Comparison of ENCODE assay signal across 33 cellular contexts in genomic region chr6:3587660-3588059, GRCh38.
DNase-seq lines count a peak whose midpoint lies in the region; ATAC-seq, FAIRE-seq and TF ChIP-seq lines count a peak whose summit lies in the region.
"Had no signal": no experiment of that assay in that cellular context is flagged by ENCODE, and none has a peak within 500 bp of the region (broad histone marks: within the 10 kb centered on the region; RNA-seq: fewer than 3 reads in every experiment).

No MANE protein-coding gene starts in this region.

- H3K79me1 ChIP-seq in trophoblast cell (ENCODE audit: low read length): no peaks in the 10 kb centered on the region

- H2BK12ac ChIP-seq in trophoblast cell (ENCODE audit: low read length): no peak overlapping the region

- H3K36me3 ChIP-seq in HepG2 (replicated peaks in 1 of 2; ENCODE audit: control insufficient read depth in 1 of 2, insufficient read depth in 2 of 2, low read length in 2 of 2): no peaks in the 10 kb centered on the region
- H3K36me3 ChIP-seq in right lobe of liver: no peaks in the 10 kb centered on the region
- no peaks in the 10 kb centered on the region for H3K36me3 ChIP-seq in trophoblast cell (ENCODE audit: control insufficient read depth in 1 of 2, insufficient read depth in 2 of 2, low read length in 2 of 2)
- H3K36me3 ChIP-seq: BE2C; BLaER1; BLaER1 treated with 17β-estradiol and CSF1 and Interleukin-3, amounts not matched to agents 10 nM and 100 nM had no signal

- no peak for FAIRE-seq in HepG2 (lab: Jason Lieb, UNC)
- FAIRE-seq: A204.1, A549, D721Med had no signal

- POLR2A ChIA-PET in HepG2 (lab: Yijun Ruan, JAX): no interaction called here

- no peak overlapping the region for H2BK120ac ChIP-seq in trophoblast cell (ENCODE audit: insufficient read depth, low read length, poor library complexity)

- H2AK5ac ChIP-seq in trophoblast cell (ENCODE audit: low read length): no peak overlapping the region

- TF ChIP-seq EP300 in HepG2 (IDR thresholded peaks at IDR 0.05; ENCODE audit: low read depth in 2 of 2, low read length in 2 of 2): no peak
- no peak for TF ChIP-seq EP300 in HepG2 (CRISPR knock-in tag; IDR thresholded peaks at IDR 0.05; ENCODE audit: borderline replicate concordance)

- H3K4me2 ChIP-seq in HepG2 (ENCODE audit: low read depth, low read length) (no peak overlapping the region), trophoblast cell (ENCODE audit: low read length) (no peak overlapping the region)
- H3K4me2 ChIP-seq: A549; BLaER1; BLaER1 treated with 17β-estradiol and CSF1 and Interleukin-3, amounts not matched to agents 10 nM and 100 nM had no signal

- H3K27me3 ChIP-seq in HepG2 (ENCODE audit: control insufficient read depth in 1 of 2, insufficient read depth in 2 of 2, low read length in 2 of 2): peaks cover 0 to 14% of the 10 kb centered on the region in 2 experiments; a peak in 2 of 5 replicates
- no peaks in the 10 kb centered on the region for H3K27me3 ChIP-seq in right lobe of liver
- no peaks in the 10 kb centered on the region for H3K27me3 ChIP-seq in trophoblast cell (ENCODE audit: insufficient read depth, low read length)
- H3K27me3 ChIP-seq: BE2C; BLaER1; BLaER1 treated with 17β-estradiol and CSF1 and Interleukin-3, amounts not matched to agents 10 nM and 100 nM had no signal

- no peak overlapping the region for H4K91ac ChIP-seq in trophoblast cell (ENCODE audit: low read depth, low read length)

- no peak overlapping the region for H3K9ac ChIP-seq in HepG2 (ENCODE audit: insufficient read depth, low read depth, low read length)
- H3K9ac ChIP-seq in trophoblast cell (ENCODE audit: low read length): no peak overlapping the region
- H3K9ac ChIP-seq: BLaER1; BLaER1 treated with 17β-estradiol and CSF1 and Interleukin-3, amounts not matched to agents 10 nM and 100 nM had no signal

- H3K4me3 ChIP-seq in HepG2 (replicated peaks in 1 of 3; ENCODE audit: insufficient read depth in 1 of 3, low read depth in 2 of 3, low read length in 3 of 3) (no peak overlapping the region), right lobe of liver (no peak overlapping the region), coronary artery (no peak overlapping the region), trophoblast cell (ENCODE audit: low read depth, low read length) (no peak overlapping the region)
- H3K4me3 ChIP-seq: A549; BLaER1; BLaER1 treated with 17β-estradiol and CSF1 and Interleukin-3, amounts not matched to agents 10 nM and 100 nM had no signal

- intact Hi-C loops in HepG2 (cut with micrococcal nuclease; ENCODE audit: unreplicated experiment): no loop called here
- intact Hi-C loops in right lobe of liver (cut with DNase I): no loop called here

- no peaks in the 10 kb centered on the region for H3K9me3 ChIP-seq in HepG2 (ENCODE audit: low read length)
- no peaks in the 10 kb centered on the region for H3K9me3 ChIP-seq in right lobe of liver
- H3K9me3 ChIP-seq in trophoblast cell (ENCODE audit: insufficient read depth, low read depth, low read length): no peaks in the 10 kb centered on the region
- H3K9me3 ChIP-seq: A549, BE2C had no signal

- H4K12ac ChIP-seq in trophoblast cell (ENCODE audit: low read depth, low read length): no peak overlapping the region

- TF ChIP-seq POLR2A in HepG2 (IDR thresholded peaks at IDR 0.05; ENCODE audit: insufficient read depth in 1 of 2, low read depth in 2 of 2, low read length in 2 of 2) (no peak), right lobe of liver (IDR thresholded peaks at IDR 0.05) (no peak)

- TF ChIP-seq CTCF in HepG2 (CRISPR knock-in tag; IDR thresholded peaks at IDR 0.05): no peak
- no peak for TF ChIP-seq CTCF in right lobe of liver (IDR thresholded peaks at IDR 0.05)
- TF ChIP-seq CTCF in coronary artery (IDR thresholded peaks at IDR 0.05): no peak

- ATAC-seq in HepG2: no peak
- no peak for ATAC-seq in right lobe of liver
- ATAC-seq: A549; CD8-positive, alpha-beta T cell had no signal

- TF ChIP-seq RAD21 in HepG2 (CRISPR knock-in tag; IDR thresholded peaks at IDR 0.05): no peak

- no peak overlapping the region for H3K14ac ChIP-seq in trophoblast cell (ENCODE audit: low read length)

- no peak overlapping the region for H3K27ac ChIP-seq in HepG2 (ENCODE audit: extremely low read length, insufficient read depth, low read length)
- H3K27ac ChIP-seq in right lobe of liver: no peak overlapping the region
- H3K27ac ChIP-seq in coronary artery: no peak overlapping the region
- H3K27ac ChIP-seq in trophoblast cell (ENCODE audit: low read depth, low read length): no peak overlapping the region
- H3K27ac ChIP-seq: 22Rv1; BLaER1; BLaER1 treated with 17β-estradiol and CSF1 and Interleukin-3, amounts not matched to agents 10 nM and 100 nM; C4-2B had no signal

- no TSS peak for BruUV-seq in HepG2 (replicated peaks; lab: Mats Ljungman, UMichigan)

- no peaks in the 10 kb centered on the region for H4K20me1 ChIP-seq in HepG2 (ENCODE audit: insufficient read depth, low read length)
- H4K20me1 ChIP-seq: BLaER1; BLaER1 treated with 17β-estradiol and CSF1 and Interleukin-3, amounts not matched to agents 10 nM and 100 nM had no signal

- H2BK5ac ChIP-seq in trophoblast cell (ENCODE audit: low read depth, low read length, poor library complexity): no peak overlapping the region

- CTCF ChIA-PET in HepG2 (lab: Yijun Ruan, JAX; ENCODE audit: low intra/inter-chr PET ratio, low total read pairs): no interaction called here

- H3K4me1 ChIP-seq in HepG2 (ENCODE audit: insufficient read depth, low read length) (no peaks in the 10 kb centered on the region), right lobe of liver (no peaks in the 10 kb centered on the region), trophoblast cell (ENCODE audit: control insufficient read depth in 1 of 2, insufficient read depth in 2 of 2, low read length in 2 of 2) (no peaks in the 10 kb centered on the region)
- H3K4me1 ChIP-seq: BE2C had no signal

- DNase-seq in HepG2 (ENCODE audit: low spot score) (no peak), right lobe of liver (no peak), coronary artery (ENCODE audit: low spot score) (peak; percentile 4), trophoblast cell (peak; percentile 23 to 54), NCI-H2029 (lab: John Stamatoyannopoulos, UW) (no peak), NOMO-1 treated with dmso at 0.1 percent for 144 hours (lab: John Stamatoyannopoulos, UW; ENCODE audit: unreplicated experiment) (no peak)
- DNase-seq: 8988T; ACHN; AML-193; BE2C; C1 segment of cervical spinal cord; Caco-2; Calu3; CD4-positive, alpha-beta memory T cell; CD4-positive, alpha-beta T cell; CD4-positive, CD25-positive, alpha-beta regulatory T cell; CD8-positive, alpha-beta memory T cell; CD8-positive, alpha-beta T cell; COR-L47; DMS 273 treated with DMSO at 0.1 percent for 48 hours; DMS153; DMS53; DMS79; DMS79 treated with DMSO at 0.1 percent for 48 hours; DND-41; EL had no signal

- in situ Hi-C loops in HepG2 (cut with HindIII; ENCODE audit: extremely low pct_ligation_motif_present, low pct_unique_long_range_greater_than_20kb): no loop called here

- H3K18ac ChIP-seq in trophoblast cell (ENCODE audit: low read length): no peak overlapping the region

- no peaks in the 10 kb centered on the region for H3K79me2 ChIP-seq in HepG2 (ENCODE audit: insufficient read depth, low read length)
- no peaks in the 10 kb centered on the region for H3K79me2 ChIP-seq in trophoblast cell (ENCODE audit: control insufficient read depth, insufficient read depth, low read length, poor library complexity)

- no peak overlapping the region for H2AFZ ChIP-seq in HepG2 (ENCODE audit: low read length)
- no peak overlapping the region for H2AFZ ChIP-seq in trophoblast cell (ENCODE audit: insufficient read depth, low read length, poor library complexity)

- no peak overlapping the region for H4K8ac ChIP-seq in trophoblast cell (ENCODE audit: low read depth, low read length)

- no peak overlapping the region for H3K4ac ChIP-seq in trophoblast cell (ENCODE audit: low read depth, low read length)

- no peak overlapping the region for H3K23ac ChIP-seq in trophoblast cell (ENCODE audit: low read length)

TF ChIP-seq in HepG2, 621 proteins besides CTCF, POLR2A, EP300 and RAD21:
- TF ChIP-seq ZNF264 (CRISPR knock-in tag; IDR thresholded peaks at IDR 0.05) (peak; percentile 98), ZNF672 (CRISPR knock-in tag; IDR thresholded peaks at IDR 0.05) (no peak)
TF ChIP-seq in HepG2: peak in this region for 1.

Comparison
In these comparisons a context has a peak if more than half of its experiments do, and no peak if none do; other contexts are left out.
1. DNase-seq: peak in coronary artery (single experiment) and trophoblast cell (2 of 2); none in HepG2 (single experiment), right lobe of liver (0 of 3), NCI-H2029 (single experiment) and NOMO-1 treated with dmso at 0.1 percent for 144 hours (single experiment).